20 cellular contexts compared by ENCODE assay signal in genomic region chr15:82999426-82999825, GRCh38.
"Had no signal": no experiment of that assay in that cellular context is flagged by ENCODE, and none has a peak within 500 bp of the region (broad histone marks: within the 10 kb centered on the region; RNA-seq: fewer than 3 reads in every experiment).

No MANE protein-coding gene starts in this region.

- H3K9ac ChIP-seq: neural progenitor cell, parathyroid adenoma had no signal

- H3K27me3 ChIP-seq: neural progenitor cell, right atrium auricular region, tibial nerve, uterus had no signal

- DNase-seq: activated CD4-positive, alpha-beta T cell treated with anti-CD3 and anti-CD28 coated beads, Interleukin-2, amount 10 ng/mL, durations not matched to agents 7 days and 5 days; activated CD4-positive, CD25-positive, alpha-beta regulatory T cell; activated CD8-positive, alpha-beta memory T cell treated with anti-CD3 and anti-CD28 coated beads, Interleukin-2, amount 50 U/mL, for 48 hours; activated naive CD8-positive, alpha-beta T cell treated with anti-CD3 and anti-CD28 coated beads for 36 hours; central memory CD4-positive, alpha-beta T cell; cortex of kidney; effector CD4-positive, alpha-beta T cell; left colon; midbrain; stimulated activated CD4-positive, alpha-beta T cell treated with anti-CD3 and anti-CD28 coated beads, Interleukin-15, amount 100 ng/mL, for 24 hours; stimulated activated CD4-positive, alpha-beta T cell treated with anti-CD3 and anti-CD28 coated beads, Interleukin-4, amount 100 ng/mL, for 1 hour; stimulated activated naive CD4-positive, alpha-beta T cell treated with Interleukin-2 at 50 U/mL for 16 hours; T-helper 2 cell; uterus had no signal

- H3K79me2 ChIP-seq: parathyroid adenoma had no signal

- H3K27me3 Mint-ChIP-seq: activated CD4-positive, alpha-beta T cell treated with anti-CD3 and anti-CD28 coated beads, Interleukin-2, amount 10 ng/mL, durations not matched to agents 7 days and 5 days; activated naive CD8-positive, alpha-beta T cell treated with anti-CD3 and anti-CD28 coated beads for 36 hours; brain had no signal

- H3K36me3 ChIP-seq: neural progenitor cell, right atrium auricular region, uterus had no signal

- H3K9me3 ChIP-seq: right atrium auricular region, tibial nerve, uterus had no signal

- H3K4me2 ChIP-seq: neural progenitor cell had no signal

- H3K27ac ChIP-seq: neural progenitor cell, parathyroid adenoma had no signal

- H2AFZ ChIP-seq: neural progenitor cell had no signal

- H3K36me3 Mint-ChIP-seq: activated naive CD8-positive, alpha-beta T cell treated with anti-CD3 and anti-CD28 coated beads for 36 hours had no signal

- H3K4me3 ChIP-seq: lung, neural progenitor cell, uterus had no signal

- H3K4me3 Mint-ChIP-seq: neural progenitor cell had no signal

- H3K4me1 ChIP-seq: neural progenitor cell, parathyroid adenoma had no signal

- H3K9me3 Mint-ChIP-seq: activated CD4-positive, alpha-beta T cell treated with anti-CD3 and anti-CD28 coated beads, Interleukin-2, amount 10 ng/mL, durations not matched to agents 7 days and 5 days; activated naive CD8-positive, alpha-beta T cell treated with anti-CD3 and anti-CD28 coated beads for 36 hours; brain had no signal
